19 cellular contexts compared by ENCODE assay signal in genomic region chr6:31775184-31775583, GRCh38. TPM values are rescaled to one million over a fixed set of nuclear protein-coding genes. Genes with fewer than 3 reads are reported as not detected.
DNase-seq lines count a peak whose midpoint lies in the region; ATAC-seq and TF ChIP-seq lines count a peak whose summit lies in the region.
"Had no signal": no experiment of that assay in that cellular context is flagged by ENCODE, and none has a peak within 500 bp of the region (broad histone marks: within the 10 kb centered on the region; RNA-seq: fewer than 3 reads in every experiment).

No MANE protein-coding gene starts in this region.

- 0 out of 4 replicates have a peak, but pooled peaks cover 0 to 2% of the 10 kb centered on the region in 2 experiments for H3K79me1 ChIP-seq in IMR-90 (ENCODE audit: low read depth in 1 of 2, low read length in 2 of 2)

- no peaks in the 10 kb centered on the region for H3K36me3 Mint-ChIP-seq in CD4-positive, CD25-positive, alpha-beta regulatory T cell
- H3K36me3 Mint-ChIP-seq: mesothelial cell of epicardium had no signal

- H2BK15ac ChIP-seq in IMR-90 (ENCODE audit: low read depth, low read length) = no peak overlapping the region

- no peak for DNase-seq in CD4-positive, CD25-positive, alpha-beta regulatory T cell
- no peak for DNase-seq in IMR-90
- DNase-seq in osteoblast (ENCODE audit: insufficient read length, low spot score, missing footprints) = peak; percentile 74
- DNase-seq in dedifferentiated amniotic fluid mesenchymal stem cell (ENCODE audit: extremely low spot score) = no peak
- no peak for DNase-seq in NCI-H128 (lab: John Stamatoyannopoulos, UW; ENCODE audit: unreplicated experiment)
- no peak for DNase-seq in NCI-H1048 (lab: John Stamatoyannopoulos, UW)
- DNase-seq: activated CD4-positive, alpha-beta T cell treated with anti-CD3 and anti-CD28 coated beads for 48 hours; anterior cingulate cortex; CD4-positive, alpha-beta T cell; head of caudate nucleus; NCI-H146; NCI-H510A treated with DMSO at 0.1 percent for 48 hours; stimulated activated naive CD8-positive, alpha-beta T cell treated with anti-CD3 and anti-CD28 coated beads, Interleukin-15, amount 100 ng/mL, for 72 hours had no signal

- no CpG with 5 or more reads among the region's 4 CpGs for WGBS in IMR-90 (ENCODE audit: extremely low coverage in 2 of 2, insufficient read length in 1 of 2), 2 experiments

- no peak overlapping the region for H2BK20ac ChIP-seq in IMR-90 (ENCODE audit: low read depth, low read length)

- H3K27me3 ChIP-seq in CD4-positive, CD25-positive, alpha-beta regulatory T cell (ENCODE audit: control insufficient read depth, insufficient read depth, low read length) = no peaks in the 10 kb centered on the region
- H3K27me3 ChIP-seq in IMR-90 (ENCODE audit: control insufficient read depth, insufficient read depth, low read length) (no peaks in the 10 kb centered on the region), duodenal mucosa (ENCODE audit: control insufficient read depth in 1 of 2, insufficient read depth in 2 of 2, low read length in 2 of 2) (no peaks in the 10 kb centered on the region), osteoblast (ENCODE audit: insufficient read depth, low read length) (no peaks in the 10 kb centered on the region)
- H3K27me3 ChIP-seq: esophagus muscularis mucosa, pancreas had no signal

- peak overlapping the region in 2 of 4 donors; percentile 25 to 61 for H3K4me3 Mint-ChIP-seq in CD4-positive, CD25-positive, alpha-beta regulatory T cell
- H3K4me3 Mint-ChIP-seq: CD4-positive, alpha-beta T cell; mesothelial cell of epicardium; stimulated activated naive CD8-positive, alpha-beta T cell treated with anti-CD3 and anti-CD28 coated beads, Interleukin-15, amount 100 ng/mL, for 72 hours had no signal

- no peak overlapping the region for H2BK120ac ChIP-seq in IMR-90 (ENCODE audit: low read depth, low read length)

- in situ Hi-C loops in IMR-90 (cut with MboI; ENCODE audit: low sequenced_read_pairs) = no loop called here

- BruUV-seq in IMR-90 (replicated peaks; lab: Mats Ljungman, UMichigan) = no TSS peak

- H2AK5ac ChIP-seq in IMR-90 (ENCODE audit: low read depth, low read length) = peak overlapping the region; percentile 33

- TF ChIP-seq CTCF in IMR-90 (conservative IDR thresholded peaks at IDR 0.05; ENCODE audit: low read depth, low read length) (no peak), osteoblast (IDR thresholded peaks at IDR 0.05; ENCODE audit: extremely low read depth, low read depth, low read length) (no peak)

- no peak overlapping the region for H3K4me2 ChIP-seq in IMR-90 (ENCODE audit: low read depth, low read length)
- H3K4me2 ChIP-seq in osteoblast (ENCODE audit: insufficient read depth, low read length) = no peak overlapping the region
- H3K4me2 ChIP-seq: smooth muscle cell had no signal

- H3K4me1 ChIP-seq in CD4-positive, CD25-positive, alpha-beta regulatory T cell (ENCODE audit: control insufficient read depth, insufficient read depth, low read length, poor library complexity, severe bottlenecking) = peaks cover 53% of the 10 kb centered on the region
- H3K4me1 ChIP-seq in IMR-90 (ENCODE audit: control insufficient read depth, insufficient read depth, low read length) = peaks cover 10% of the 10 kb centered on the region
- H3K4me1 ChIP-seq in duodenal mucosa (ENCODE audit: control insufficient read depth in 1 of 2, insufficient read depth in 2 of 2, low read length in 2 of 2) = peaks cover 32 to 35% of the 10 kb centered on the region in 2 donors
- peaks cover 12% of the 10 kb centered on the region for H3K4me1 ChIP-seq in osteoblast (ENCODE audit: insufficient read depth, low read length)

- H4K5ac ChIP-seq in IMR-90 (ENCODE audit: low read depth, low read length) = no peak overlapping the region

- H3K14ac ChIP-seq in IMR-90 (replicated peaks; ENCODE audit: low read depth, low read length) = no peak overlapping the region

- H4K91ac ChIP-seq in IMR-90 (ENCODE audit: insufficient read depth, low read depth, low read length) = no peak overlapping the region

- H3K27ac Mint-ChIP-seq in CD4-positive, CD25-positive, alpha-beta regulatory T cell = peak overlapping the region in 2 of 3 donors; percentile 52 to 90
- H3K27ac Mint-ChIP-seq: CD4-positive, alpha-beta T cell had no signal

- no peak for ATAC-seq in CD4-positive, CD25-positive, alpha-beta regulatory T cell (ENCODE audit: low read depth in 2 of 2)
- ATAC-seq in IMR-90 (ENCODE audit: low read depth) = no peak
- ATAC-seq: pancreas; stimulated activated naive CD8-positive, alpha-beta T cell treated with anti-CD3 and anti-CD28 coated beads, Interleukin-15, amount 100 ng/mL, for 72 hours had no signal

- CTCF ChIA-PET in IMR-90 (lab: Yijun Ruan, JAX) = interaction anchor here (0.9 to 1.2 kb wide), 2 partner anchors 16 to 21 kb away, joined by 3 to 4 read pairs; partner anchors contain the start of gene VARS1

- no peaks in the 10 kb centered on the region for H4K20me1 ChIP-seq in IMR-90 (ENCODE audit: insufficient read depth, low read length)
- no peaks in the 10 kb centered on the region for H4K20me1 ChIP-seq in osteoblast (ENCODE audit: insufficient read depth, low read length)

- no peak overlapping the region for H2BK5ac ChIP-seq in IMR-90 (ENCODE audit: low read depth, low read length, poor library complexity, severe bottlenecking)

- H3K27ac ChIP-seq in CD4-positive, CD25-positive, alpha-beta regulatory T cell (ENCODE audit: insufficient read depth, low read length, poor library complexity, severe bottlenecking) = no peak overlapping the region
- no peak overlapping the region for H3K27ac ChIP-seq in IMR-90 (ENCODE audit: insufficient read depth, low read length)
- H3K27ac ChIP-seq in duodenal mucosa (ENCODE audit: low read depth, low read length) = no peak overlapping the region
- H3K27ac ChIP-seq in osteoblast (ENCODE audit: low read depth, low read length) = no peak overlapping the region
- H3K27ac ChIP-seq: coronary artery, esophagus muscularis mucosa, pancreas had no signal

- no peak overlapping the region for H3K4ac ChIP-seq in IMR-90 (ENCODE audit: low read depth, low read length)

- H3K9me3 Mint-ChIP-seq in CD4-positive, CD25-positive, alpha-beta regulatory T cell = no peaks in the 10 kb centered on the region
- H3K9me3 Mint-ChIP-seq: CD4-positive, alpha-beta T cell; mesothelial cell of epicardium; stimulated activated naive CD8-positive, alpha-beta T cell treated with anti-CD3 and anti-CD28 coated beads, Interleukin-15, amount 100 ng/mL, for 72 hours had no signal

- H3K56ac ChIP-seq in IMR-90 (ENCODE audit: extremely low read depth, insufficient read depth, low read length) = no peak overlapping the region

- no peak for TF ChIP-seq POLR2A in IMR-90 (IDR thresholded peaks at IDR 0.05; ENCODE audit: low read depth, low read length)

- peak overlapping the region; percentile 55 for H2AK9ac ChIP-seq in IMR-90 (replicated peaks; ENCODE audit: low read depth, low read length, poor library complexity)

- H3K36me3 ChIP-seq in CD4-positive, CD25-positive, alpha-beta regulatory T cell (ENCODE audit: control insufficient read depth, insufficient read depth, low read length) = peaks cover 6% of the 10 kb centered on the region
- H3K36me3 ChIP-seq in IMR-90 (ENCODE audit: control insufficient read depth, insufficient read depth, low read length) (peaks cover 20% of the 10 kb centered on the region), duodenal mucosa (ENCODE audit: control insufficient read depth in 1 of 2, insufficient read depth in 2 of 2, low read length in 2 of 2) (peaks cover 4 to 16% of the 10 kb centered on the region in 2 donors), osteoblast (ENCODE audit: insufficient read depth, low read length) (peaks cover 14% of the 10 kb centered on the region)

- no peak overlapping the region for H3K4me3 ChIP-seq in CD4-positive, CD25-positive, alpha-beta regulatory T cell (ENCODE audit: low read depth, low read length)
- H3K4me3 ChIP-seq in IMR-90 (ENCODE audit: insufficient read depth, low read depth, low read length) (no peak overlapping the region), duodenal mucosa (ENCODE audit: low read depth in 1 of 2, low read length in 2 of 2) (peak overlapping the region in 1 of 2 donors; percentile 5), osteoblast (ENCODE audit: insufficient read depth, low read length) (no peak overlapping the region)
- H3K4me3 ChIP-seq: coronary artery, esophagus muscularis mucosa, pancreas, smooth muscle cell had no signal

- no peaks in the 10 kb centered on the region for H3K9me3 ChIP-seq in CD4-positive, CD25-positive, alpha-beta regulatory T cell (ENCODE audit: control insufficient read depth in 2 of 2, low read length in 2 of 2)
- H3K9me3 ChIP-seq in IMR-90 (ENCODE audit: control insufficient read depth, insufficient read depth, low read length) (no peaks in the 10 kb centered on the region), duodenal mucosa (ENCODE audit: control insufficient read depth in 1 of 2, low read length in 2 of 2) (no peaks in the 10 kb centered on the region), osteoblast (ENCODE audit: low read depth, low read length) (no peaks in the 10 kb centered on the region)
- H3K9me3 ChIP-seq: esophagus muscularis mucosa, pancreas had no signal

- H3K9ac ChIP-seq in IMR-90 (ENCODE audit: low read depth, low read length) = no peak overlapping the region
- H3K9ac ChIP-seq in duodenal mucosa (ENCODE audit: low read depth in 1 of 2, low read length in 2 of 2) = peak overlapping the region; percentile 33 to 68

- intact Hi-C loops in IMR-90 (cut with micrococcal nuclease) = no loop called here

- dilution Hi-C loops in IMR-90 (cut with HindIII; ENCODE audit: low sequenced_read_pairs, unreplicated experiment) = no loop called here

- H3K18ac ChIP-seq in IMR-90 (ENCODE audit: low read depth, low read length) = no peak overlapping the region

- H4K8ac ChIP-seq in IMR-90 (ENCODE audit: low read depth in 2 of 2, low read length in 2 of 2) = no peak overlapping the region

- no peaks in the 10 kb centered on the region for H3K79me2 ChIP-seq in osteoblast (ENCODE audit: insufficient read depth, low read length)

- no peak overlapping the region for H3K23ac ChIP-seq in IMR-90 (ENCODE audit: low read depth, low read length)

- H3K27me3 Mint-ChIP-seq in CD4-positive, CD25-positive, alpha-beta regulatory T cell = peaks cover 4% of the 10 kb centered on the region
- H3K27me3 Mint-ChIP-seq: CD4-positive, alpha-beta T cell had no signal

- POLR2A ChIA-PET in IMR-90 (lab: Charles Lee; ENCODE audit: unreplicated experiment) = no interaction called here

- H3K9me1 ChIP-seq in IMR-90 (ENCODE audit: insufficient read depth, low read length) = 0 out of 2 replicates have a peak, but pooled peaks cover 8% of the 10 kb centered on the region

- H2AFZ ChIP-seq in IMR-90 (replicated peaks; ENCODE audit: low read length, poor library complexity) (peak overlapping the region; percentile 41), osteoblast (ENCODE audit: low read length) (no peak overlapping the region)

- no peak for TF ChIP-seq RAD21 in IMR-90 (IDR thresholded peaks at IDR 0.05; ENCODE audit: low read length)

- H3K4me1 Mint-ChIP-seq in CD4-positive, CD25-positive, alpha-beta regulatory T cell = peaks cover 0 to 57% (median 18%) of the 10 kb centered on the region in 4 donors

RNA-seq across cellular contexts. Expression of gene VWA7, which starts 1.9 kb away (rescaled TPM):
- 6.8 TPM for total RNA-seq in CD4-positive, CD25-positive, alpha-beta regulatory T cell
- polyA plus RNA-seq in CD4-positive, CD25-positive, alpha-beta regulatory T cell = 1 to 10 TPM in 3 of 4 donors, under 1 TPM in 1; 0.91 to 1.2 (median 1.2) TPM
- under 0.01 and 0.28 TPM in 2 replicates for total RNA-seq in IMR-90 (2012; rRNA removed)
- polyA plus RNA-seq in IMR-90 (2012; rRNA removed) = 1.0 and 1.4 TPM in 2 replicates
- polyA plus RNA-seq in IMR-90 (2012; cell fraction: cytosol; rRNA removed) = 0.60 and 1.2 TPM in 2 replicates
- polyA plus RNA-seq in IMR-90 (2012; cell fraction: nucleus; rRNA removed; ENCODE audit: low replicate concordance) = 3.1 and 4.5 TPM in 2 replicates
- total RNA-seq in osteoblast = 0.29 and 0.36 TPM in 2 replicates

RNA-seq across cellular contexts. Expression of gene SAPCD1, which starts 12.7 kb away (rescaled TPM):
- 2.3 TPM for total RNA-seq in CD4-positive, CD25-positive, alpha-beta regulatory T cell
- polyA plus RNA-seq in CD4-positive, CD25-positive, alpha-beta regulatory T cell = not detected
- not detected in 2 replicates for total RNA-seq in IMR-90 (2012; rRNA removed)
- polyA plus RNA-seq in IMR-90 (2012; rRNA removed) = 2.2 and 2.3 TPM in 2 replicates
- polyA plus RNA-seq in IMR-90 (2012; cell fraction: cytosol; rRNA removed) = 0.27 and 1.1 TPM in 2 replicates
- polyA plus RNA-seq in IMR-90 (2012; cell fraction: nucleus; rRNA removed; ENCODE audit: low replicate concordance) = 24.2 and 40.1 TPM in 2 replicates
- 0.59 and 1.4 TPM in 2 replicates for total RNA-seq in osteoblast
- total RNA-seq: smooth muscle cell had no signal

RNA-seq across cellular contexts. Expression of gene VARS1, which starts 20.4 kb away (rescaled TPM):
- total RNA-seq in CD4-positive, CD25-positive, alpha-beta regulatory T cell = 63.4 TPM
- polyA plus RNA-seq in CD4-positive, CD25-positive, alpha-beta regulatory T cell = 10 to 100 TPM; 27.1 to 45.1 (median 29.9) TPM
- total RNA-seq in IMR-90 (2012; rRNA removed) (32.2 and 41.2 TPM in 2 replicates), osteoblast (40.1 and 42.0 TPM in 2 replicates)
- polyA plus RNA-seq in IMR-90 (2012; rRNA removed) = 39.6 and 42.0 TPM in 2 replicates
- 25.0 and 31.3 TPM in 2 replicates for polyA plus RNA-seq in IMR-90 (2012; cell fraction: cytosol; rRNA removed)
- polyA plus RNA-seq in IMR-90 (2012; cell fraction: nucleus; rRNA removed; ENCODE audit: low replicate concordance) = 49.4 and 162 TPM in 2 replicates

RNA-seq across cellular contexts. Expression of gene LSM2, which starts 31.6 kb away (rescaled TPM):
- 29.3 TPM for total RNA-seq in CD4-positive, CD25-positive, alpha-beta regulatory T cell
- 100 to 1,000 TPM in 1 of 4 donors, 10 to 100 TPM in 3; 80.0 to 122 (median 87.5) TPM for polyA plus RNA-seq in CD4-positive, CD25-positive, alpha-beta regulatory T cell
- total RNA-seq in IMR-90 (2012; rRNA removed) (48.0 and 56.3 TPM in 2 replicates), osteoblast (18.3 and 22.4 TPM in 2 replicates)
- 55.0 and 61.0 TPM in 2 replicates for polyA plus RNA-seq in IMR-90 (2012; rRNA removed)
- polyA plus RNA-seq in IMR-90 (2012; cell fraction: cytosol; rRNA removed) = 54.6 and 56.8 TPM in 2 replicates
- 13.0 and 15.1 TPM in 2 replicates for polyA plus RNA-seq in IMR-90 (2012; cell fraction: nucleus; rRNA removed; ENCODE audit: low replicate concordance)

RNA-seq across cellular contexts. Expression of gene MSH5, which starts 35.4 kb away (rescaled TPM):
- 17.4 TPM for total RNA-seq in CD4-positive, CD25-positive, alpha-beta regulatory T cell
- polyA plus RNA-seq in CD4-positive, CD25-positive, alpha-beta regulatory T cell = 1 to 10 TPM; 1.2 to 3.3 (median 1.3) TPM
- total RNA-seq in IMR-90 (2012; rRNA removed) (4.7 and 5.6 TPM in 2 replicates), osteoblast (12.4 and 13.0 TPM in 2 replicates)
- 14.5 and 15.7 TPM in 2 replicates for polyA plus RNA-seq in IMR-90 (2012; rRNA removed)
- 2.4 and 9.8 TPM in 2 replicates for polyA plus RNA-seq in IMR-90 (2012; cell fraction: cytosol; rRNA removed)
- 112 and 132 TPM in 2 replicates for polyA plus RNA-seq in IMR-90 (2012; cell fraction: nucleus; rRNA removed; ENCODE audit: low replicate concordance)
